ENCODE assay signal across 15 cellular contexts in the genomic region with DNA sequence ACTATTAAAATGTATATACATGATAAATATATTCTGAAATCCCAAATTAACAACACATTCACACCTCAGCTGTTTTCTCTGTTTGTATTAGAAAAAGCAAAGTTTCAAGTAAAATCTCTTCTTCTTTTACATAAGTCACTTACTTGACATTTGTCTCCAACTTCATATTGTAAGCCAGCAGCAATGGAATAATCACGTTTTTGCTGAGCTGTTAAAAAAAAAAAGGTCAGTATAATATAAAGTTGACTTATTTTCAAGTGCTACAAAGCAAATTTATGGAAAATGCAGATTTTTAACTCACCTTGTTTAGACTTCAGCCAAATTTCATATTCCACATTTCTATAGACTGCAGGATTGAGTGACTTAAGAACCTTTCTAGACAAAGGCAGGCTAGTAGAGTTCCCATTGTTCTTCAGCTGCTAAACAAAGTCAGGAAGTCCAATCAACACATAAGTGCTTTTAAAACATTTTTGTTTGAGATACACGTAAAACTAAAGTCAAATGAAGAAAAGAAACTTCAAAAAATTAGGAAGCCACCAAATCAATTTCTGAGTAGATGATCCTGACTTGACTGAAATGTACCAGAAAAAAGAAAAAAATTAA.
"Had no signal": no experiment of that assay in that cellular context is flagged by ENCODE, and none has a peak within 500 bp of the region (broad histone marks: within the 10 kb centered on the region; RNA-seq: fewer than 3 reads in every experiment).

No MANE protein-coding gene starts in this region.

- DNase-seq: foreskin melanocyte; heart left ventricle; kidney glomerular epithelial cell; retina; spleen; stimulated activated CD4-positive, alpha-beta T cell treated with anti-CD3 and anti-CD28 coated beads, Interleukin-15, amount 100 ng/mL, for 24 hours; stimulated activated CD4-positive, alpha-beta T cell treated with anti-CD3 and anti-CD28 coated beads, Interleukin-1b, Interleukin-23, amount 100 ng/mL, for 48 hours; stimulated activated CD4-positive, alpha-beta T cell treated with anti-CD3 and anti-CD28 coated beads, Interleukin-4, amount 100 ng/mL, for 24 hours; stimulated activated naive CD8-positive, alpha-beta T cell treated with anti-CD3 and anti-CD28 coated beads, Interleukin-15, amount 100 ng/mL, for 72 hours; upper lobe of right lung had no signal

- H3K27me3 Mint-ChIP-seq: dendritic cell treated with granulocyte-macrophage colony-stimulating factor and Interleukin-4, amounts not matched to agents 40 ng/mL and 50 ng/mL, for 4 days; naive thymus-derived CD4-positive, alpha-beta T cell; stimulated activated memory B cell treated with anti-CD40 and anti-IgM and Interleukin-4, amounts not matched to agents 10 μg/mL and 1 μg/mL and 100 μg/mL, for 72 hours; stimulated activated naive CD8-positive, alpha-beta T cell treated with anti-CD3 and anti-CD28 coated beads, Interleukin-15, amount 100 ng/mL, for 72 hours had no signal

- H3K4me1 Mint-ChIP-seq: nephron progenitor cell had no signal

- H3K27ac Mint-ChIP-seq: dendritic cell treated with granulocyte-macrophage colony-stimulating factor and Interleukin-4, amounts not matched to agents 40 ng/mL and 50 ng/mL, for 4 days; stimulated activated memory B cell treated with anti-CD40 and anti-IgM and Interleukin-4, amounts not matched to agents 10 μg/mL and 1 μg/mL and 100 μg/mL, for 72 hours; stimulated activated naive CD8-positive, alpha-beta T cell treated with anti-CD3 and anti-CD28 coated beads, Interleukin-15, amount 100 ng/mL, for 72 hours had no signal

- H3K9me3 Mint-ChIP-seq: dendritic cell treated with granulocyte-macrophage colony-stimulating factor and Interleukin-4, amounts not matched to agents 40 ng/mL and 50 ng/mL, for 4 days; naive thymus-derived CD4-positive, alpha-beta T cell; nephron progenitor cell; stimulated activated memory B cell treated with anti-CD40 and anti-IgM and Interleukin-4, amounts not matched to agents 10 μg/mL and 1 μg/mL and 100 μg/mL, for 72 hours; stimulated activated naive CD8-positive, alpha-beta T cell treated with anti-CD3 and anti-CD28 coated beads, Interleukin-15, amount 100 ng/mL, for 72 hours had no signal

- H3K4me3 Mint-ChIP-seq: dendritic cell treated with granulocyte-macrophage colony-stimulating factor and Interleukin-4, amounts not matched to agents 40 ng/mL and 50 ng/mL, for 4 days; naive thymus-derived CD4-positive, alpha-beta T cell; nephron progenitor cell; stimulated activated memory B cell treated with anti-CD40 and anti-IgM and Interleukin-4, amounts not matched to agents 10 μg/mL and 1 μg/mL and 100 μg/mL, for 72 hours; stimulated activated naive CD8-positive, alpha-beta T cell treated with anti-CD3 and anti-CD28 coated beads, Interleukin-15, amount 100 ng/mL, for 72 hours had no signal

- ATAC-seq: sciatic nerve; stimulated activated memory B cell treated with anti-CD40 and anti-IgM and Interleukin-4, amounts not matched to agents 10 μg/mL and 1 μg/mL and 100 μg/mL, for 72 hours had no signal
